ENCODE assay signal across 8 cellular contexts in genomic region chr6:157274471-157275226, GRCh38. TPM values are rescaled to one million over a fixed set of nuclear protein-coding genes. Genes with fewer than 3 reads are reported as not detected.
A peak's percentile ranks its signal among the peaks of the same experiment; 100 is the strongest.
DNase-seq lines count a peak whose midpoint lies in the region; ATAC-seq, FAIRE-seq and TF ChIP-seq lines count a peak whose summit lies in the region.

No MANE protein-coding gene starts in this region.

- TF ChIP-seq CTCF in WI38 (IDR thresholded peaks at IDR 0.05; ENCODE audit: low read depth, low read length) (no peak), bronchial epithelial cell (IDR thresholded peaks at IDR 0.05; ENCODE audit: insufficient read depth, low read length, severe bottlenecking) (peak; percentile 57)

- no peak for FAIRE-seq in bronchial epithelial cell (lab: Jason Lieb, UNC)

- DNase-seq in SIG-M5 treated with dmso at 0.1 percent for 504 hours (lab: John Stamatoyannopoulos, UW; ENCODE audit: unreplicated experiment) (peak; percentile 47), SIG-M5 (lab: John Stamatoyannopoulos, UW) (no peak), NCI-H2029 (lab: John Stamatoyannopoulos, UW) (peak; percentile 54), bronchial epithelial cell (ENCODE audit: low read depth) (peak; percentile 29), iris pigment epithelial cell (ENCODE audit: low read depth) (peak; percentile 58)
- DNase-seq in stimulated activated CD4-positive, alpha-beta T cell treated with anti-CD3 and anti-CD28 coated beads, Interleukin-12 subunit alpha, Interleukin-12 subunit beta, amount 100 ng/mL, for 4 hours = peak; percentile 80

- H3K36me3 ChIP-seq in bronchial epithelial cell (ENCODE audit: control insufficient read depth, insufficient read depth, low read length) = no peaks in the 10 kb centered on the region

- H3K4me3 ChIP-seq in WI38 (ENCODE audit: low read depth, low read length) = peak overlapping the region; percentile 59
- H3K4me3 ChIP-seq in bronchial epithelial cell (ENCODE audit: low read depth, low read length) = peak overlapping the region; percentile 50

- H3K27me3 ChIP-seq in bronchial epithelial cell (ENCODE audit: control insufficient read depth, insufficient read depth, low read length) = no peaks in the 10 kb centered on the region

- ATAC-seq in HG02981 (IDR thresholded peaks at IDR 0.05; ENCODE audit: unreplicated experiment) = peak; percentile 93

RNA-seq across cellular contexts. Expression of gene TMEM242, which starts 48.7 kb away (rescaled TPM):
- 7.1 and 7.2 TPM in 2 replicates for total RNA-seq in bronchial epithelial cell
